14 cellular contexts compared by ENCODE assay signal in the genomic region with DNA sequence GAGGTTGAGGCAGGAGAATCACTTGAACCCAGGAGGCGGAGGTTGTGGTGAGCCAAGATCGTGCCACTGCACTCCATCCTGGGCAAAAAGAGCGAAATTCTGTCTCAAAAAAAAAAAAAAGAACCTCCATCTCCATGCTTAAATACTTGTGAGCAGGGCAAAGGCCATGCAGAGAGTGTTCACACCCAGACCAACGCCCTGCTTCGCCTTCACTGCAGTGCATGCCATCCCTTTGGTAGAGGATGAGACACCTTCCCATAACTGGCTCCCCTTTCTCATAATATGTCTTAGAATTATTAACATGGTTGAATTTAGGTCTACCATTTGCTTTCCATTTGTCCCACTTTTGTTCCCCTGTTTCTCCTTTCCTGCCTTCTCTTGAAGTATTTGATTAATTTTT. TPM values are rescaled to one million over a fixed set of nuclear protein-coding genes. Genes with fewer than 3 reads are reported as not detected.
DNase-seq lines count a peak whose midpoint lies in the region; ATAC-seq and TF ChIP-seq lines count a peak whose summit lies in the region.
"Had no signal": no experiment of that assay in that cellular context is flagged by ENCODE, and none has a peak within 500 bp of the region (broad histone marks: within the 10 kb centered on the region; RNA-seq: fewer than 3 reads in every experiment).

No MANE protein-coding gene starts in this region.

- peak overlapping the region; percentile 92 for H3K27ac Mint-ChIP-seq in activated naive CD4-positive, alpha-beta T cell treated with anti-CD3 and anti-CD28 coated beads, Interleukin-2, amount 50 U/mL, for 24 hours
- peak overlapping the region; percentile 31 for H3K27ac Mint-ChIP-seq in activated T-helper 17 cell treated with anti-CD3 and anti-CD28 coated beads, Interleukin-2, amount 50 U/mL, for 72 hours
- peak overlapping the region; percentile 22 for H3K27ac Mint-ChIP-seq in neural progenitor cell
- no peak overlapping the region for H3K27ac Mint-ChIP-seq in stimulated activated memory B cell treated with anti-CD40 and anti-IgM and Interleukin-4, amounts not matched to agents 10 μg/mL and 1 μg/mL and 100 μg/mL, for 72 hours

- DNase-seq in activated naive CD4-positive, alpha-beta T cell (lab: John Stamatoyannopoulos, UW): no peak
- DNase-seq in neural progenitor cell (ENCODE audit: low spot score): no peak
- DNase-seq in NCI-H2227 treated with DMSO at 0.1 percent for 48 hours (lab: John Stamatoyannopoulos, UW): no peak
- DNase-seq: 8988T; AML-193; CD8-positive, alpha-beta memory T cell; DMS53; GF-D8 had no signal

- no peaks in the 10 kb centered on the region for H4K20me1 ChIP-seq in neural progenitor cell (ENCODE audit: low read depth)
- H4K20me1 ChIP-seq: BLaER1 had no signal

- H3K4me2 ChIP-seq in neural progenitor cell: no peak overlapping the region
- H3K4me2 ChIP-seq: BLaER1 had no signal

- H3K9me3 ChIP-seq in neural progenitor cell (ENCODE audit: low read depth): no peaks in the 10 kb centered on the region
- H3K9me3 ChIP-seq: BLaER1 had no signal

- peaks cover 9% of the 10 kb centered on the region for H3F3A ChIP-seq in neural progenitor cell (ENCODE audit: low read depth)

- H3K79me2 ChIP-seq in neural progenitor cell (ENCODE audit: low read depth): no peaks in the 10 kb centered on the region

- H3K36me3 Mint-ChIP-seq in activated naive CD4-positive, alpha-beta T cell treated with anti-CD3 and anti-CD28 coated beads, Interleukin-2, amount 50 U/mL, for 24 hours: peaks cover 5% of the 10 kb centered on the region
- peaks cover 17% of the 10 kb centered on the region for H3K36me3 Mint-ChIP-seq in activated T-helper 17 cell treated with anti-CD3 and anti-CD28 coated beads, Interleukin-2, amount 50 U/mL, for 72 hours (ENCODE audit: low read depth)
- H3K36me3 Mint-ChIP-seq in neural progenitor cell: peaks cover 6% of the 10 kb centered on the region
- peaks cover 5% of the 10 kb centered on the region for H3K36me3 Mint-ChIP-seq in stimulated activated memory B cell treated with anti-CD40 and anti-IgM and Interleukin-4, amounts not matched to agents 10 μg/mL and 1 μg/mL and 100 μg/mL, for 72 hours

- H3K27ac ChIP-seq in neural progenitor cell: no peak overlapping the region
- H3K27ac ChIP-seq: BLaER1 had no signal

- H3K36me3 ChIP-seq in neural progenitor cell: no peaks in the 10 kb centered on the region

- no peak for TF ChIP-seq CTCF in neural progenitor cell (IDR thresholded peaks at IDR 0.05)

- no peak overlapping the region for H3K4me3 ChIP-seq in neural progenitor cell
- H3K4me3 ChIP-seq: BLaER1 had no signal

- no peak for ATAC-seq in activated T-helper 17 cell treated with anti-CD3 and anti-CD28 coated beads, Interleukin-2, amount 50 U/mL, for 72 hours (replicated peaks)
- no peak for ATAC-seq in GM21381 (IDR thresholded peaks at IDR 0.05; ENCODE audit: unreplicated experiment)
- ATAC-seq in stimulated activated memory B cell treated with anti-CD40 and anti-IgM and Interleukin-4, amounts not matched to agents 10 μg/mL and 1 μg/mL and 100 μg/mL, for 72 hours: no peak
- ATAC-seq: HCT116 had no signal

- H3K27me3 Mint-ChIP-seq in activated naive CD4-positive, alpha-beta T cell treated with anti-CD3 and anti-CD28 coated beads, Interleukin-2, amount 50 U/mL, for 24 hours: no peaks in the 10 kb centered on the region
- H3K27me3 Mint-ChIP-seq in activated T-helper 17 cell treated with anti-CD3 and anti-CD28 coated beads, Interleukin-2, amount 50 U/mL, for 72 hours: no peaks in the 10 kb centered on the region
- H3K27me3 Mint-ChIP-seq in neural progenitor cell (ENCODE audit: insufficient read depth, low read depth): no peaks in the 10 kb centered on the region
- no peaks in the 10 kb centered on the region for H3K27me3 Mint-ChIP-seq in stimulated activated memory B cell treated with anti-CD40 and anti-IgM and Interleukin-4, amounts not matched to agents 10 μg/mL and 1 μg/mL and 100 μg/mL, for 72 hours
- H3K27me3 Mint-ChIP-seq: CD8-positive, alpha-beta memory T cell had no signal

- H2AFZ ChIP-seq in neural progenitor cell (replicated peaks): no peak overlapping the region

- peaks cover 7% of the 10 kb centered on the region for H3K4me1 Mint-ChIP-seq in activated naive CD4-positive, alpha-beta T cell treated with anti-CD3 and anti-CD28 coated beads, Interleukin-2, amount 50 U/mL, for 24 hours
- H3K4me1 Mint-ChIP-seq in activated T-helper 17 cell treated with anti-CD3 and anti-CD28 coated beads, Interleukin-2, amount 50 U/mL, for 72 hours: peaks cover 4% of the 10 kb centered on the region
- peaks cover 4% of the 10 kb centered on the region for H3K4me1 Mint-ChIP-seq in neural progenitor cell
- H3K4me1 Mint-ChIP-seq in stimulated activated memory B cell treated with anti-CD40 and anti-IgM and Interleukin-4, amounts not matched to agents 10 μg/mL and 1 μg/mL and 100 μg/mL, for 72 hours: peaks cover 5% of the 10 kb centered on the region

- no peak overlapping the region for H3K9ac ChIP-seq in neural progenitor cell
- H3K9ac ChIP-seq: BLaER1 had no signal

- H3K4me3 Mint-ChIP-seq in activated naive CD4-positive, alpha-beta T cell treated with anti-CD3 and anti-CD28 coated beads, Interleukin-2, amount 50 U/mL, for 24 hours: no peak overlapping the region
- H3K4me3 Mint-ChIP-seq in activated T-helper 17 cell treated with anti-CD3 and anti-CD28 coated beads, Interleukin-2, amount 50 U/mL, for 72 hours: no peak overlapping the region
- no peak overlapping the region for H3K4me3 Mint-ChIP-seq in neural progenitor cell
- no peak overlapping the region for H3K4me3 Mint-ChIP-seq in stimulated activated memory B cell treated with anti-CD40 and anti-IgM and Interleukin-4, amounts not matched to agents 10 μg/mL and 1 μg/mL and 100 μg/mL, for 72 hours
- H3K4me3 Mint-ChIP-seq: CD8-positive, alpha-beta memory T cell had no signal

- no peaks in the 10 kb centered on the region for H3K9me3 Mint-ChIP-seq in activated naive CD4-positive, alpha-beta T cell treated with anti-CD3 and anti-CD28 coated beads, Interleukin-2, amount 50 U/mL, for 24 hours
- no peaks in the 10 kb centered on the region for H3K9me3 Mint-ChIP-seq in activated T-helper 17 cell treated with anti-CD3 and anti-CD28 coated beads, Interleukin-2, amount 50 U/mL, for 72 hours
- no peaks in the 10 kb centered on the region for H3K9me3 Mint-ChIP-seq in neural progenitor cell
- no peaks in the 10 kb centered on the region for H3K9me3 Mint-ChIP-seq in stimulated activated memory B cell treated with anti-CD40 and anti-IgM and Interleukin-4, amounts not matched to agents 10 μg/mL and 1 μg/mL and 100 μg/mL, for 72 hours
- H3K9me3 Mint-ChIP-seq: CD8-positive, alpha-beta memory T cell had no signal

- H3K27me3 ChIP-seq in neural progenitor cell: no peaks in the 10 kb centered on the region
- H3K27me3 ChIP-seq: BLaER1 had no signal

- H3K4me1 ChIP-seq in neural progenitor cell: peaks cover under 1% of the 10 kb centered on the region

RNA-seq across cellular contexts. Expression of a gene that starts 15.4 kb away (rescaled TPM):
- 10 to 100 TPM; 18.7 to 41.9 TPM for total RNA-seq in activated T-helper 17 cell treated with anti-CD3 and anti-CD28 coated beads, Interleukin-2, amount 50 U/mL, for 72 hours
- 2.8 and 19.1 TPM in 2 replicates for total RNA-seq in neural progenitor cell (ENCODE audit: low replicate concordance)

RNA-seq across cellular contexts. Expression of a gene that starts 40.7 kb away (rescaled TPM):
- total RNA-seq in activated T-helper 17 cell treated with anti-CD3 and anti-CD28 coated beads, Interleukin-2, amount 50 U/mL, for 72 hours: 10 to 100 TPM; 38.9 to 44.6 TPM
- total RNA-seq in neural progenitor cell (ENCODE audit: low replicate concordance): 3.4 and 16.0 TPM in 2 replicates

RNA-seq across cellular contexts. Expression of a gene that starts 59.1 kb away (rescaled TPM):
- total RNA-seq in activated T-helper 17 cell treated with anti-CD3 and anti-CD28 coated beads, Interleukin-2, amount 50 U/mL, for 72 hours: 10 to 100 TPM; 12.9 to 21.6 TPM
- 3.7 TPM in 1 of 2 replicates, not detected in the other for total RNA-seq in neural progenitor cell (ENCODE audit: low replicate concordance)
